ENCODE assay signal across 8 cellular contexts in genomic region chr5:784428-785177, GRCh38. TPM values are rescaled to one million over a fixed set of nuclear protein-coding genes. Genes with fewer than 3 reads are reported as not detected.
DNase-seq lines count a peak whose midpoint lies in the region; ATAC-seq and TF ChIP-seq lines count a peak whose summit lies in the region.
"Not testable (repeated sequence)": the region's sequence is repeated elsewhere in the genome, so short reads cannot be mapped to it uniquely, and the experiment has no call there.

ZDHHC11B (minus strand) TSS chr5:784729; CDS start chr5:766919, 17,810 bp downstream.

- not testable (repeated sequence) for TF ChIP-seq CTCF in AG09319 (IDR thresholded peaks at IDR 0.05; ENCODE audit: low read depth, low read length); HL-60 (IDR thresholded peaks at IDR 0.05; ENCODE audit: insufficient read depth, low read length)

- ATAC-seq in GM19351 (IDR thresholded peaks at IDR 0.05; ENCODE audit: unreplicated experiment) = peak; percentile 71

- not testable (repeated sequence) for H3K27me3 ChIP-seq in HL-60 (ENCODE audit: insufficient read depth, poor library complexity, severe bottlenecking)

- H3K27ac ChIP-seq in HL-60 (replicated peaks) = peak within 1 kb of the TSS; percentile 61

- peak within 1 kb of the TSS; percentile 41 for H3K4me3 ChIP-seq in HL-60 (replicated peaks; ENCODE audit: insufficient read depth, low read length)

- peak; percentile 4 for DNase-seq in AG09319 (ENCODE audit: extremely low read depth, low read depth)
- DNase-seq in HL-60 (ENCODE audit: low read depth in 1 of 2, low spot score in 1 of 2) = peak; percentile 57 to 71
- peak; percentile 79 for DNase-seq in NCI-H82 (lab: John Stamatoyannopoulos, UW)
- peak; percentile 97 for DNase-seq in activated CD8-positive, alpha-beta memory T cell treated with anti-CD3 and anti-CD28 coated beads for 24 hours
- peak; percentile 1 to 78 for DNase-seq in dermis microvascular lymphatic vessel endothelial cell (ENCODE audit: low read depth in 2 of 2)
- DNase-seq in left kidney (ENCODE audit: low read depth, low spot score) = peak; percentile 95
- DNase-seq in stimulated activated CD4-positive, alpha-beta T cell treated with anti-CD3 and anti-CD28 coated beads, Interleukin-15, amount 100 ng/mL, for 48 hours (ENCODE audit: low read depth in 2 of 2) = peak; percentile 86 to 91

RNA-seq across cellular contexts. Expression of gene ZDHHC11B, which starts in this region (rescaled TPM):
- total RNA-seq in dermis microvascular lymphatic vessel endothelial cell = not detected in 2 replicates

Comparison
In these comparisons a context has a peak if more than half of its experiments do, and no peak if none do; other contexts are left out.
1. Peak in every context shown above with its lines: DNase-seq, ATAC-seq, H3K4me3 ChIP-seq and H3K27ac ChIP-seq.
2. Peak in DNase-seq in dermis microvascular lymphatic vessel endothelial cell; RNA of the gene not detected or under 1 TPM.
3. DNase-seq: peak in every context shown above with its lines; median percentile 97 in activated CD8-positive, alpha-beta memory T cell treated with anti-CD3 and anti-CD28 coated beads for 24 hours; 95 in left kidney; 88 in stimulated activated CD4-positive, alpha-beta T cell treated with anti-CD3 and anti-CD28 coated beads, Interleukin-15, amount 100 ng/mL, for 48 hours; 79 in NCI-H82; 64 in HL-60; 40 in dermis microvascular lymphatic vessel endothelial cell; 4 in AG09319.